8 cellular contexts compared by ENCODE assay signal in the genomic region with DNA sequence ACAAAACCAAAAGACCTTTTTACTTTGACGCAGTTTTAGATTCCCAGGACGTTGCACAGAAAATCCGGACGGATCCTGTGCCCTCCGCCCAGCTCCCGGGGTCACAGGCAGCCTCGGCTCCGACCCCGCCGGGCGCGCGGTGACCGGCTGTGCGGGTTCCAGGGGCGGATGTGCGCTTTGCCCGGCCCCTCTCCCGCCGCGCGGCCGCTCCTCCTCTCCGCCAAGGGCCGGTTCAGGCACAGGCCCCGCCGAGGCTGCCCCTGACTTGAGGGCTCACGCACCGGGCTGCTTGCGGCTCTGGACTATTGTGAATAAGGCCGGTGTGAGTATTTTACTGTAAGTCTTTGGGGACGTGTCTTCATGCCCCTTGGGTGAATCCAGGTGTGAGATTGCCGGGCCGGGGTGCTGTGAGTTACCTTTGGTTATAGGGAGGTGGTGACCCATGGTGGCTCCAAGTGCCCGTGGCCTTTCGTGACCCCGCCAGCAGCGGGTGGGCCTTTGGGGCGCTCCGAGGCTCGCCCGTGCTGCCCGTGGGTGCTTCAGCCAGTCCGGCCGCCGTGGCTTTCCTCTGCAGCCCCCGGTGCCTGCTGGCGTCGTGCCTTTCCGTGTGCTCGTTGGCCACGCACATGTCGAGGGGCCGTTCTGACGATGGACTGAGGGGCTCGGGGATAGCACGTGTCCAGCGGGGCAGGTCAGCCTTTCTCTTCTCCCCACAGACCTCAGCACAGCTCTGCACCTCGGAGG. TPM values are rescaled to one million over a fixed set of nuclear protein-coding genes. Genes with fewer than 3 reads are reported as not detected.
DNase-seq lines count a peak whose midpoint lies in the region; ATAC-seq, FAIRE-seq and TF ChIP-seq lines count a peak whose summit lies in the region.

No MANE protein-coding gene starts in this region.

- intact Hi-C loops in CD8-positive, alpha-beta T cell (cut with DNase I, micrococcal nuclease) = loop anchor here in 1 of 2 experiments (5.0 kb wide), 1 partner anchor 298 kb away; a partner anchor contains a TSS
- intact Hi-C loops in endothelial cell of umbilical vein (cut with micrococcal nuclease) = no loop called here

- peak overlapping the region; percentile 67 for H3K9ac ChIP-seq in endothelial cell of umbilical vein (replicated peaks; ENCODE audit: extremely low read depth, insufficient read depth, low read length)

- dilution Hi-C loops in endothelial cell of umbilical vein (cut with MboI; ENCODE audit: extremely low pct_ligation_motif_present, low sequenced_read_pairs) = no loop called here

- no peaks in the 10 kb centered on the region for H3K27me3 Mint-ChIP-seq in CD8-positive, alpha-beta T cell (ENCODE audit: low read depth)
- peaks cover 82% of the 10 kb centered on the region for H3K27me3 Mint-ChIP-seq in nephron progenitor cell (ENCODE audit: low read depth, poor library complexity)

- CTCF ChIA-PET in CD8-positive, alpha-beta T cell (lab: Charles Lee) = interaction anchor here (1.8 kb wide), 1 partner anchor 36 kb away, joined by 6 read pairs; no protein-coding TSS in a partner anchor
- CTCF ChIA-PET in endothelial cell of umbilical vein (lab: Charles Lee) = interaction anchor here (1.4 to 1.6 kb wide), 2 partner anchors 36 to 225 kb away, joined by 3 to 5 read pairs; no protein-coding TSS in a partner anchor

- peaks cover 47% of the 10 kb centered on the region for H3K4me1 Mint-ChIP-seq in CD8-positive, alpha-beta T cell (ENCODE audit: low read depth)
- H3K4me1 Mint-ChIP-seq in nephron progenitor cell = peaks cover 42% of the 10 kb centered on the region

- peak overlapping the region; percentile 81 for H3K27ac ChIP-seq in CD8-positive, alpha-beta T cell (ENCODE audit: low read depth, low read length)
- H3K27ac ChIP-seq in endothelial cell of umbilical vein (ENCODE audit: insufficient read depth, low read depth, low read length) = no peak overlapping the region

- DNase-seq in CD8-positive, alpha-beta T cell = peak in 1 of 7 experiments; percentile 22
- DNase-seq in NCI-H226 = peak; percentile 47
- no peak for DNase-seq in endothelial cell of umbilical vein (ENCODE audit: low read depth, low spot score)
- peak; percentile 58 for DNase-seq in nephron progenitor cell
- no peak for DNase-seq in NCI-H524 (lab: John Stamatoyannopoulos, UW)
- DNase-seq in GM12891 (ENCODE audit: insufficient read length, low spot score) = no peak
- DNase-seq in H4 (ENCODE audit: low spot score) = no peak

- no peaks in the 10 kb centered on the region for H3K9me1 ChIP-seq in endothelial cell of umbilical vein (replicated peaks; ENCODE audit: control insufficient read depth, extremely low read depth, insufficient read depth, low read length)

- peaks cover 2% of the 10 kb centered on the region for H3K9me3 ChIP-seq in CD8-positive, alpha-beta T cell (ENCODE audit: low read length)
- H3K9me3 ChIP-seq in endothelial cell of umbilical vein (replicated peaks; ENCODE audit: control insufficient read depth, insufficient read depth, low read length) = no peaks in the 10 kb centered on the region

- peaks cover 9% of the 10 kb centered on the region for H3K36me3 Mint-ChIP-seq in CD8-positive, alpha-beta T cell
- peaks cover 4% of the 10 kb centered on the region for H3K36me3 Mint-ChIP-seq in nephron progenitor cell (ENCODE audit: low read depth)

- H3K27ac Mint-ChIP-seq in CD8-positive, alpha-beta T cell = peak overlapping the region; percentile 96
- H3K27ac Mint-ChIP-seq in nephron progenitor cell = no peak overlapping the region

- H3K4me3 Mint-ChIP-seq in CD8-positive, alpha-beta T cell = peak overlapping the region; percentile 94
- H3K4me3 Mint-ChIP-seq in nephron progenitor cell = peak overlapping the region; percentile 77

- H3K79me2 ChIP-seq in endothelial cell of umbilical vein (ENCODE audit: control insufficient read depth, insufficient read depth, low read length) = no peaks in the 10 kb centered on the region

- peaks cover 43% of the 10 kb centered on the region for H3K4me1 ChIP-seq in CD8-positive, alpha-beta T cell (ENCODE audit: insufficient read depth, low read length)
- H3K4me1 ChIP-seq in endothelial cell of umbilical vein (ENCODE audit: control insufficient read depth, extremely low read depth, insufficient read depth, low read length) = peaks cover 8% of the 10 kb centered on the region

- H3K4me3 ChIP-seq in CD8-positive, alpha-beta T cell (ENCODE audit: low read depth, low read length) = peak overlapping the region; percentile 94
- H3K4me3 ChIP-seq in endothelial cell of umbilical vein (replicated peaks in 1 of 3; ENCODE audit: insufficient read depth in 1 of 3, low read depth in 1 of 3, low read length in 3 of 3) = peak overlapping the region; percentile 44 to 69 (median 44)

- no peaks in the 10 kb centered on the region for H3K36me3 ChIP-seq in CD8-positive, alpha-beta T cell (ENCODE audit: insufficient read depth, low read length)
- H3K36me3 ChIP-seq in endothelial cell of umbilical vein (ENCODE audit: control insufficient read depth in 2 of 2, extremely low read depth in 1 of 2, insufficient read depth in 2 of 2, low read length in 2 of 2) = no peaks in the 10 kb centered on the region

- no peaks in the 10 kb centered on the region for H4K20me1 ChIP-seq in endothelial cell of umbilical vein (replicated peaks; ENCODE audit: control insufficient read depth, extremely low read depth, insufficient read depth, low read length)

- H3K9me3 Mint-ChIP-seq in CD8-positive, alpha-beta T cell = peaks cover 10% of the 10 kb centered on the region
- peaks cover 15% of the 10 kb centered on the region for H3K9me3 Mint-ChIP-seq in nephron progenitor cell

- ATAC-seq in CD8-positive, alpha-beta T cell = peak; percentile 2
- ATAC-seq in GM21526 (IDR thresholded peaks at IDR 0.05; ENCODE audit: low FRiP score, unreplicated experiment) = peak; percentile 6

- no peaks in the 10 kb centered on the region for H3K27me3 ChIP-seq in CD8-positive, alpha-beta T cell (ENCODE audit: insufficient read depth, low read length)
- H3K27me3 ChIP-seq in endothelial cell of umbilical vein (ENCODE audit: control insufficient read depth in 2 of 2, insufficient read depth in 2 of 2, low read length in 2 of 2) = peaks cover 0 to 5% of the 10 kb centered on the region in 2 experiments

- no TSS peak for BruUV-seq in endothelial cell of umbilical vein (replicated peaks; lab: Mats Ljungman, UMichigan)

- POLR2A ChIA-PET in CD8-positive, alpha-beta T cell (lab: Charles Lee) = interaction anchor here (1.2 to 1.9 kb wide), 3 partner anchors 11 to 51 kb away, joined by 3 to 10 read pairs (median 3); a partner anchor contains a TSS
- POLR2A ChIA-PET in endothelial cell of umbilical vein (lab: Charles Lee) = no interaction called here

- TF ChIP-seq CTCF in CD8-positive, alpha-beta T cell (IDR thresholded peaks at IDR 0.05) = no peak
- TF ChIP-seq CTCF in endothelial cell of umbilical vein (IDR thresholded peaks at IDR 0.05; ENCODE audit: extremely low read depth in 1 of 2, insufficient read depth in 1 of 2, low read depth in 1 of 2, low read length in 2 of 2) (no peak), nephron progenitor cell (IDR thresholded peaks at IDR 0.05) (no peak)

- H3K4me2 ChIP-seq in endothelial cell of umbilical vein (ENCODE audit: insufficient read depth, low read length) = peak overlapping the region; percentile 87

- H2AFZ ChIP-seq in endothelial cell of umbilical vein (ENCODE audit: low read depth, low read length) = peak overlapping the region; percentile 96

- TF ChIP-seq POLR2A in endothelial cell of umbilical vein (IDR thresholded peaks at IDR 0.05; ENCODE audit: low read depth, low read length) (no peak), GM12891 (IDR thresholded peaks at IDR 0.05; ENCODE audit: low read depth, low read length) (no peak)

- FAIRE-seq in endothelial cell of umbilical vein (lab: Jason Lieb, UNC) (no peak), GM12891 (lab: Jason Lieb, UNC) (no peak)

TF ChIP-seq in endothelial cell of umbilical vein, 7 proteins besides CTCF, POLR2A, EP300 and RAD21 (continues in another document):
- TF ChIP-seq, protein P1, sequence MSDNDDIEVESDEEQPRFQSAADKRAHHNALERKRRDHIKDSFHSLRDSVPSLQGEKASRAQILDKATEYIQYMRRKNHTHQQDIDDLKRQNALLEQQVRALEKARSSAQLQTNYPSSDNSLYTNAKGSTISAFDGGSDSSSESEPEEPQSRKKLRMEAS (IDR thresholded peaks at IDR 0.05; ENCODE audit: insufficient read depth, insufficient read length) = no peak
- no peak for TF ChIP-seq JUN (IDR thresholded peaks at IDR 0.05; ENCODE audit: borderline replicate concordance, insufficient read depth, insufficient read length, low read depth)

TF ChIP-seq in GM12891, 5 proteins besides CTCF, POLR2A, EP300 and RAD21 (continues in another document):
- TF ChIP-seq POU2F2 (IDR thresholded peaks at IDR 0.05; ENCODE audit: low read depth, low read length) (no peak), SPI1 (IDR thresholded peaks at IDR 0.05; ENCODE audit: low read depth, low read length) (no peak), PAX5 (IDR thresholded peaks at IDR 0.05; ENCODE audit: insufficient read depth, low read length, severe bottlenecking) (no peak), TAF1 (IDR thresholded peaks at IDR 0.05; ENCODE audit: low read depth, low read length) (no peak)

RNA-seq across cellular contexts. Expression of a gene that starts 45.9 kb away (rescaled TPM):
- 10 to 100 TPM; 25.8 to 28.3 TPM for total RNA-seq in CD8-positive, alpha-beta T cell
- 28.0 and 29.4 TPM in 2 replicates for total RNA-seq in endothelial cell of umbilical vein
- 19.4 and 20.7 TPM in 2 replicates for polyA plus RNA-seq in endothelial cell of umbilical vein
- 11.6 and 11.8 TPM in 2 replicates for polyA plus RNA-seq in endothelial cell of umbilical vein (2011; cell fraction: cytosol; rRNA removed)
- polyA plus RNA-seq in endothelial cell of umbilical vein (2011; cell fraction: nucleus; rRNA removed) = 14.6 and 15.6 TPM in 2 replicates
- polyA plus RNA-seq in endothelial cell of umbilical vein (2012) = 18.8 and 21.7 TPM in 2 replicates
- polyA minus RNA-seq in endothelial cell of umbilical vein = 4.6 and 6.2 TPM in 2 replicates
- 14.8 TPM for polyA minus RNA-seq in endothelial cell of umbilical vein (2011; cell fraction: cytosol; rRNA and poly(A)+ RNA removed)
- 2.7 and 5.1 TPM in 2 replicates for polyA minus RNA-seq in endothelial cell of umbilical vein (2011; cell fraction: nucleus; rRNA and poly(A)+ RNA removed)
- 18.0 TPM for polyA plus RNA-seq in GM12891 (2012; ENCODE audit: low read depth, missing spikeins)
- total RNA-seq in H4 (2014; rRNA removed; shearing (Covaris generic)) = 10.5 and 13.4 TPM in 2 replicates

RNA-seq across cellular contexts. Expression of a gene that starts 46.1 kb away (rescaled TPM):
- total RNA-seq in CD8-positive, alpha-beta T cell = 10 to 100 TPM; 61.5 to 66.5 TPM
- 23.5 and 27.2 TPM in 2 replicates for total RNA-seq in endothelial cell of umbilical vein
- polyA plus RNA-seq in endothelial cell of umbilical vein = 10.9 and 11.4 TPM in 2 replicates
- polyA plus RNA-seq in endothelial cell of umbilical vein (2011; cell fraction: cytosol; rRNA removed) = 10.2 and 13.6 TPM in 2 replicates
- polyA plus RNA-seq in endothelial cell of umbilical vein (2011; cell fraction: nucleus; rRNA removed) = 50.7 and 55.5 TPM in 2 replicates
- 16.9 and 19.1 TPM in 2 replicates for polyA plus RNA-seq in endothelial cell of umbilical vein (2012)
- 5.1 and 9.6 TPM in 2 replicates for polyA minus RNA-seq in endothelial cell of umbilical vein
- polyA minus RNA-seq in endothelial cell of umbilical vein (2011; cell fraction: cytosol; rRNA and poly(A)+ RNA removed) = 14.8 TPM
- polyA minus RNA-seq in endothelial cell of umbilical vein (2011; cell fraction: nucleus; rRNA and poly(A)+ RNA removed) = 9.8 and 19.6 TPM in 2 replicates
- polyA plus RNA-seq in GM12891 (2012; ENCODE audit: low read depth, missing spikeins) = 11.1 TPM
- total RNA-seq in H4 (2014; rRNA removed; shearing (Covaris generic)) = 3.9 and 4.2 TPM in 2 replicates

Comparison
In these comparisons a context has a peak if more than half of its experiments do, and no peak if none do; other contexts are left out.
1. DNase-seq: peak in NCI-H226 (single experiment) and nephron progenitor cell (single experiment); none in endothelial cell of umbilical vein (single experiment), NCI-H524 (0 of 2), GM12891 (single experiment) and H4 (single experiment).